8 cellular contexts compared by ENCODE assay signal in the genomic region with DNA sequence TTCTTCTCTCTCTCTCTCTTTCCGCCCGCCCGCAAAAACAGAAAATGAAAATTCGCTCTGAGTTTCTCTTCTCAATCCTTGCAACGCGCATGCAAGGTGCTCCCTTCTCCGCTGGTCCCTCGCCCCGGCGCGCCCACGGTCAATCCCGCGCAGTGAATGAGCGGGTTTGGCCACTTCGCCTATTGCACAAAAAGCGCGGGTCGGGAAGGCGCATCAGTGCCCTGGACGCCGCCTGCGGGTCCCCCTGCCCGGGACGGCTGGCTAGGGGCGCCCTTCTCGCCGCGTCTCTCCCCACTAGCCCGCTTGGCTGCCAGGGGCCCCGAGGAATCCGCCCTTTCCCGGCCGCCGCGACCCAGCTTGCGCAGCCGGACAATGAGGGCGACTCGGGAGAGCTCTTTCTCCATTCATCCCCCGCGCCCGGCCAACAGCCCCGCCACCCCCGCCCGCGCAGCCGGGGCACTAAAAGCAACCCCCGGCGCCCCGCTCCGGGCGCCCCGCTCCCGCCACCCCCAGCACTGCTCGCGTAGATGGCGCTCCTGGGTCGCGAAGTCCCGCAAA. TPM values are rescaled to one million over a fixed set of nuclear protein-coding genes. Genes with fewer than 3 reads are reported as not detected.
A peak's percentile ranks its signal among the peaks of the same experiment; 100 is the strongest.
DNase-seq lines count a peak whose midpoint lies in the region; ATAC-seq, FAIRE-seq and TF ChIP-seq lines count a peak whose summit lies in the region.

No MANE protein-coding gene starts in this region.

- peaks cover 24% of the 10 kb centered on the region for H3K79me2 ChIP-seq in hepatocyte

- FAIRE-seq in RCC 7860 (lab: Jason Lieb, UNC) = no peak

- H3K4me1 ChIP-seq in hepatocyte (ENCODE audit: insufficient read depth) (no peaks in the 10 kb centered on the region), sigmoid colon (peaks cover 0 to 23% (median 21%) of the 10 kb centered on the region in 4 donors)

- TF ChIP-seq EP300 in sigmoid colon (IDR thresholded peaks at IDR 0.05) = no peak

- ATAC-seq in WTC11 (peak; percentile 29), HG02870 (IDR thresholded peaks at IDR 0.05; ENCODE audit: unreplicated experiment) (no peak), HG02678 (IDR thresholded peaks at IDR 0.05; ENCODE audit: unreplicated experiment) (no peak), HG03460 (IDR thresholded peaks at IDR 0.05; ENCODE audit: unreplicated experiment) (no peak)

- H3K4me3 ChIP-seq in GM08714 (ENCODE audit: low read length) (peak overlapping the region; percentile 52; the same call in 1 of the 2 replicates), hepatocyte (peak overlapping the region; percentile 91), sigmoid colon (peak overlapping the region; percentile 12 to 54 (median 40))

- H3K4me3 Mint-ChIP-seq in WTC11 = peak overlapping the region; percentile 88

- H3K27me3 ChIP-seq in hepatocyte = peaks cover 15% of the 10 kb centered on the region
- H3K27me3 ChIP-seq in sigmoid colon = peaks cover 4 to 70% (median 42%) of the 10 kb centered on the region in 3 donors

- H4K20me1 ChIP-seq in hepatocyte (ENCODE audit: insufficient read depth, poor library complexity, severe bottlenecking) = no peaks in the 10 kb centered on the region

- peaks cover 31% of the 10 kb centered on the region for H3K4me1 Mint-ChIP-seq in WTC11

- no peaks in the 10 kb centered on the region for H3K9me3 Mint-ChIP-seq in WTC11

- intact Hi-C loops in sigmoid colon (cut with DNase I) = no loop called here

- no peak overlapping the region for H3K27ac Mint-ChIP-seq in WTC11

- POLR2A ChIA-PET in WTC11 (lab: Charles Lee) = no interaction called here

- no peak overlapping the region for H3K27ac ChIP-seq in hepatocyte
- H3K27ac ChIP-seq in sigmoid colon = no peak overlapping the region

- H3K9me3 ChIP-seq in hepatocyte (ENCODE audit: low read depth) (no peaks in the 10 kb centered on the region), sigmoid colon (peaks cover 0 to 1% (median 0%) of the 10 kb centered on the region in 4 donors)

- H3K36me3 ChIP-seq in hepatocyte (replicated peaks; ENCODE audit: insufficient read depth, low read depth) (no peaks in the 10 kb centered on the region), sigmoid colon (no peaks in the 10 kb centered on the region)

- peak; percentile 60 for DNase-seq in WTC11 (ENCODE audit: low spot score)
- DNase-seq in hepatocyte (ENCODE audit: low spot score) = peak; percentile 18
- DNase-seq in sigmoid colon = no peak
- DNase-seq in RCC 7860 (ENCODE audit: low spot score) = no peak

- H3K9me2 ChIP-seq in hepatocyte (replicated peaks; ENCODE audit: insufficient read depth) = no peaks in the 10 kb centered on the region

- CTCF ChIA-PET in WTC11 (lab: Charles Lee) = interaction anchor here (1.3 to 1.5 kb wide), 3 partner anchors 15 to 60 kb away, joined by 4 to 9 read pairs (median 4); no protein-coding TSS in a partner anchor

- H3K36me3 Mint-ChIP-seq in WTC11 = 0 out of 2 replicates have a peak, but pooled peaks cover 3% of the 10 kb centered on the region

- peak overlapping the region; percentile 100 for H3K4me2 ChIP-seq in hepatocyte

- no peak for TF ChIP-seq CTCF in WTC11 (IDR thresholded peaks at IDR 0.05)
- TF ChIP-seq CTCF in hepatocyte (IDR thresholded peaks at IDR 0.05; ENCODE audit: poor library complexity) = no peak
- TF ChIP-seq CTCF in sigmoid colon (IDR thresholded peaks at IDR 0.05) = no peak

- peak overlapping the region; percentile 63 for H2AFZ ChIP-seq in hepatocyte

- no peak for TF ChIP-seq POLR2A in sigmoid colon (IDR thresholded peaks at IDR 0.05)

- H3K27me3 Mint-ChIP-seq in WTC11 (ENCODE audit: low read depth) = peaks cover 19% of the 10 kb centered on the region

- 2% methylated on average over 37 of the region's 61 CpGs for WGBS in hepatocyte (ENCODE audit: low lambda C conversion rate, missing lambda C conversion rate)
- WGBS in sigmoid colon, 2 donors = 2 to 7% methylated on average over 61 of the region's 61 CpGs

TF ChIP-seq in WTC11, 78 proteins besides CTCF, POLR2A, EP300 and RAD21:
- TF ChIP-seq JAZF1 (CRISPR knock-in tag; IDR thresholded peaks at IDR 0.05) (no peak), NR2C2 (CRISPR knock-in tag; IDR thresholded peaks at IDR 0.05) (no peak), ZNF396 (CRISPR knock-in tag; IDR thresholded peaks at IDR 0.05; ENCODE audit: borderline replicate concordance) (no peak), SMAD4 (CRISPR knock-in tag; IDR thresholded peaks at IDR 0.05) (no peak), ETV6 (CRISPR knock-in tag; IDR thresholded peaks at IDR 0.05) (no peak), FOXK1 (CRISPR knock-in tag; IDR thresholded peaks at IDR 0.05) (no peak), ELF4 (CRISPR knock-in tag; IDR thresholded peaks at IDR 0.05; ENCODE audit: low read depth) (no peak), ZNF138 (CRISPR knock-in tag; conservative IDR thresholded peaks at IDR 0.05) (no peak), GABPB1 (CRISPR knock-in tag; IDR thresholded peaks at IDR 0.05) (no peak), ESRRA (CRISPR knock-in tag; IDR thresholded peaks at IDR 0.05; ENCODE audit: borderline replicate concordance) (no peak), JUN (CRISPR knock-in tag; IDR thresholded peaks at IDR 0.05) (no peak), RORB (CRISPR knock-in tag; IDR thresholded peaks at IDR 0.05) (no peak)
- TF ChIP-seq, protein P1, sequence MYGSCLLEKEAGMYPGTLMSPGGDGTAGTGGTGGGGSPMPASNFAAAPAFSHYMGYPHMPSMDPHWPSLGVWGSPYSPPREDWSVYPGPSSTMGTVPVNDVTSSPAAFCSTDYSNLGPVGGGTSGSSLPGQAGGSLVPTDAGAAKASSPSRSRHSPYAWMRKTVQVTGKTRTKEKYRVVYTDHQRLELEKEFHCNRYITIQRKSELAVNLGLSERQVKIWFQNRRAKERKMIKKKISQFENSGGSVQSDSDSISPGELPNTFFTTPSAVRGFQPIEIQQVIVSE (CRISPR knock-in tag; IDR thresholded peaks at IDR 0.05; ENCODE audit: borderline replicate concordance) = no peak
- TF ChIP-seq, protein P2, sequence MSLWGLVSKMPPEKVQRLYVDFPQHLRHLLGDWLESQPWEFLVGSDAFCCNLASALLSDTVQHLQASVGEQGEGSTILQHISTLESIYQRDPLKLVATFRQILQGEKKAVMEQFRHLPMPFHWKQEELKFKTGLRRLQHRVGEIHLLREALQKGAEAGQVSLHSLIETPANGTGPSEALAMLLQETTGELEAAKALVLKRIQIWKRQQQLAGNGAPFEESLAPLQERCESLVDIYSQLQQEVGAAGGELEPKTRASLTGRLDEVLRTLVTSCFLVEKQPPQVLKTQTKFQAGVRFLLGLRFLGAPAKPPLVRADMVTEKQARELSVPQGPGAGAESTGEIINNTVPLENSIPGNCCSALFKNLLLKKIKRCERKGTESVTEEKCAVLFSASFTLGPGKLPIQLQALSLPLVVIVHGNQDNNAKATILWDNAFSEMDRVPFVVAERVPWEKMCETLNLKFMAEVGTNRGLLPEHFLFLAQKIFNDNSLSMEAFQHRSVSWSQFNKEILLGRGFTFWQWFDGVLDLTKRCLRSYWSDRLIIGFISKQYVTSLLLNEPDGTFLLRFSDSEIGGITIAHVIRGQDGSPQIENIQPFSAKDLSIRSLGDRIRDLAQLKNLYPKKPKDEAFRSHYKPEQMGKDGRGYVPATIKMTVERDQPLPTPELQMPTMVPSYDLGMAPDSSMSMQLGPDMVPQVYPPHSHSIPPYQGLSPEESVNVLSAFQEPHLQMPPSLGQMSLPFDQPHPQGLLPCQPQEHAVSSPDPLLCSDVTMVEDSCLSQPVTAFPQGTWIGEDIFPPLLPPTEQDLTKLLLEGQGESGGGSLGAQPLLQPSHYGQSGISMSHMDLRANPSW (CRISPR knock-in tag; conservative IDR thresholded peaks at IDR 0.05; ENCODE audit: low read depth) = no peak
- TF ChIP-seq, protein P3, sequence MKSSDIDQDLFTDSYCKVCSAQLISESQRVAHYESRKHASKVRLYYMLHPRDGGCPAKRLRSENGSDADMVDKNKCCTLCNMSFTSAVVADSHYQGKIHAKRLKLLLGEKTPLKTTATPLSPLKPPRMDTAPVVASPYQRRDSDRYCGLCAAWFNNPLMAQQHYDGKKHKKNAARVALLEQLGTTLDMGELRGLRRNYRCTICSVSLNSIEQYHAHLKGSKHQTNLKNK (CRISPR knock-in tag; IDR thresholded peaks at IDR 0.05) = no peak

RNA-seq across cellular contexts. Expression of a gene that starts 0.7 kb away (rescaled TPM):
- total RNA-seq in WTC11 (2021) (50.7 to 60.7 TPM (median 58.2 TPM) in 3 replicates), hepatocyte (50.3 and 52.7 TPM in 2 replicates), sigmoid colon (1 to 10 TPM in 1 of 4 donors, under 1 TPM in 3; 0.27 to 1.4 (median 0.69) TPM)
- polyA plus RNA-seq in hepatocyte (27.7 and 29.0 TPM in 2 replicates), sigmoid colon (10 to 100 TPM in 1 of 3 donors, 1 to 10 TPM in 2; 1.8 to 19.2 (median 7.2) TPM)

Comparison
In these comparisons a context has a peak if more than half of its experiments do, and no peak if none do; other contexts are left out.
1. H3K4me3 ChIP-seq: peak in every context shown above with its lines; median percentile 91 in hepatocyte; 52 in GM08714; 40 in sigmoid colon.
2. DNase-seq: peak in WTC11 (single experiment) and hepatocyte (single experiment); none in sigmoid colon (single experiment) and RCC 7860 (single experiment).
3. RNA of a gene that starts 0.7 kb away (total RNA-seq): 50.3 to 52.7 TPM in hepatocyte and 50.7 to 60.7 TPM in WTC11; 0.27 to 1.4 TPM in sigmoid colon; every median in the first group is over 10 times any median in the second.